In the genomic region with DNA sequence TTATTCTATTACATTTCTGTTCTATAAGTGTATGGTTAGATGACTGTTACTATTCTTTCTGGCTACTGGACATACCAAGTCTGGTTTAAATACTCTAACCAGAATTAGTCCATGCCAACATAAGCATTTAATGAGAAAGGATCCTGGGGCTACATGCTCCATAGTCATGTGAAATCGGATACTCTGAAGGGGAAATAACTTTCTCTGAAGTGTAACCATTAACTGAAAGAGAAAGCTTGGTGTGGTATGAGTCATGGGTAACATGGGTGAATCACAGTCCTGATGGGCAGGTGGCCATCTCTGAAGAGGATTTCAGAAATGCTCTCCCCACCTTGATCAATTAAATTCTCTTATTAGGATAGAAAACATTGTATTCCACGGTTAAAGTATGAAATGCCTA, we compare ENCODE assay signal across 1 cellular context.
A peak's percentile ranks its signal among the peaks of the same experiment; 100 is the strongest.
TF ChIP-seq lines count a peak whose summit lies in the region.

No MANE protein-coding gene starts in this region.

TF ChIP-seq in HEK293, 187 proteins besides CTCF, POLR2A, EP300 and RAD21 (continued from another document and continues in another):
- peak; percentile 84 for TF ChIP-seq HIC1 (tag by site-specific recombination; IDR thresholded peaks at IDR 0.05)
- no peak for TF ChIP-seq ZNF350 (tag by site-specific recombination; IDR thresholded peaks at IDR 0.05)
- TF ChIP-seq ZNF221 (tag by site-specific recombination; IDR thresholded peaks at IDR 0.05; ENCODE audit: borderline replicate concordance), result no peak
- no peak for TF ChIP-seq SCRT2 (tag by site-specific recombination; IDR thresholded peaks at IDR 0.05)
- 0 out of 2 replicates have a peak, but pooled peaks have one; percentile 5 for TF ChIP-seq RBAK (tag by site-specific recombination; IDR thresholded peaks at IDR 0.05)
- TF ChIP-seq ZNF16 (tag by site-specific recombination; IDR thresholded peaks at IDR 0.05; ENCODE audit: low read depth), result no peak
- peak; percentile 59; the same call in 1 of the 2 replicates for TF ChIP-seq ZFP37 (tag by site-specific recombination; IDR thresholded peaks at IDR 0.05)
- no peak for TF ChIP-seq ZNF776 (tag by site-specific recombination; IDR thresholded peaks at IDR 0.05; ENCODE audit: borderline replicate concordance)
- no peak for TF ChIP-seq ZNF423 (tag by site-specific recombination; IDR thresholded peaks at IDR 0.05)
- TF ChIP-seq, protein P1, sequence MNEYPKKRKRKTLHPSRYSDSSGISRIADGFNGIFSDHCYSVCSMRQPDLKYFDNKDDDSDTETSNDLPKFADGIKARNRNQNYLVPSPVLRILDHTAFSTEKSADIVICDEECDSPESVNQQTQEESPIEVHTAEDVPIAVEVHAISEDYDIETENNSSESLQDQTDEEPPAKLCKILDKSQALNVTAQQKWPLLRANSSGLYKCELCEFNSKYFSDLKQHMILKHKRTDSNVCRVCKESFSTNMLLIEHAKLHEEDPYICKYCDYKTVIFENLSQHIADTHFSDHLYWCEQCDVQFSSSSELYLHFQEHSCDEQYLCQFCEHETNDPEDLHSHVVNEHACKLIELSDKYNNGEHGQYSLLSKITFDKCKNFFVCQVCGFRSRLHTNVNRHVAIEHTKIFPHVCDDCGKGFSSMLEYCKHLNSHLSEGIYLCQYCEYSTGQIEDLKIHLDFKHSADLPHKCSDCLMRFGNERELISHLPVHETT (tag by site-specific recombination; IDR thresholded peaks at IDR 0.05), result peak; percentile 49; the same call in 1 of the 2 replicates
- TF ChIP-seq ZNF184 (tag by site-specific recombination; IDR thresholded peaks at IDR 0.05), result peak; percentile 92
- no peak for TF ChIP-seq ZFP69B (tag by site-specific recombination; IDR thresholded peaks at IDR 0.05)
- no peak for TF ChIP-seq ZNF596 (tag by site-specific recombination; IDR thresholded peaks at IDR 0.05)
- TF ChIP-seq ZNF558 (tag by site-specific recombination; IDR thresholded peaks at IDR 0.05), result peak; percentile 82
- TF ChIP-seq ZNF629 (tag by site-specific recombination; IDR thresholded peaks at IDR 0.05), result peak; percentile 78
- TF ChIP-seq IKZF3 (tag by site-specific recombination; IDR thresholded peaks at IDR 0.05), result peak; percentile 82
- TF ChIP-seq ZNF518A (tag by site-specific recombination; conservative IDR thresholded peaks at IDR 0.05; ENCODE audit: low read depth), result 0 out of 2 replicates have a peak, but pooled peaks have one; percentile 31
- no peak for TF ChIP-seq ZNF302 (tag by site-specific recombination; IDR thresholded peaks at IDR 0.05; ENCODE audit: low read depth)
- TF ChIP-seq ZNF513 (tag by site-specific recombination; IDR thresholded peaks at IDR 0.05), result no peak
- peak; percentile 80 for TF ChIP-seq ZNF664 (tag by site-specific recombination; IDR thresholded peaks at IDR 0.05)
- TF ChIP-seq ZNF121 (tag by site-specific recombination; IDR thresholded peaks at IDR 0.05), result no peak
- TF ChIP-seq ZNF311 (tag by site-specific recombination; IDR thresholded peaks at IDR 0.05; ENCODE audit: borderline replicate concordance), result no peak
- TF ChIP-seq KLF10 (tag by site-specific recombination; IDR thresholded peaks at IDR 0.05), result 0 out of 2 replicates have a peak, but pooled peaks have one; percentile 45
- TF ChIP-seq, protein P2, sequence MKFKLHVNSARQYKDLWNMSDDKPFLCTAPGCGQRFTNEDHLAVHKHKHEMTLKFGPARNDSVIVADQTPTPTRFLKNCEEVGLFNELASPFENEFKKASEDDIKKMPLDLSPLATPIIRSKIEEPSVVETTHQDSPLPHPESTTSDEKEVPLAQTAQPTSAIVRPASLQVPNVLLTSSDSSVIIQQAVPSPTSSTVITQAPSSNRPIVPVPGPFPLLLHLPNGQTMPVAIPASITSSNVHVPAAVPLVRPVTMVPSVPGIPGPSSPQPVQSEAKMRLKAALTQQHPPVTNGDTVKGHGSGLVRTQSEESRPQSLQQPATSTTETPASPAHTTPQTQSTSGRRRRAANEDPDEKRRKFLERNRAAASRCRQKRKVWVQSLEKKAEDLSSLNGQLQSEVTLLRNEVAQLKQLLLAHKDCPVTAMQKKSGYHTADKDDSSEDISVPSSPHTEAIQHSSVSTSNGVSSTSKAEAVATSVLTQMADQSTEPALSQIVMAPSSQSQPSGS (tag by site-specific recombination; IDR thresholded peaks at IDR 0.05; ENCODE audit: low read depth), result peak; percentile 18; the same call in 1 of the 2 replicates
- peak; percentile 33; the same call in 1 of the 2 replicates for TF ChIP-seq BCL11A (tag by site-specific recombination; IDR thresholded peaks at IDR 0.05; ENCODE audit: low read depth)
- TF ChIP-seq, protein P3, sequence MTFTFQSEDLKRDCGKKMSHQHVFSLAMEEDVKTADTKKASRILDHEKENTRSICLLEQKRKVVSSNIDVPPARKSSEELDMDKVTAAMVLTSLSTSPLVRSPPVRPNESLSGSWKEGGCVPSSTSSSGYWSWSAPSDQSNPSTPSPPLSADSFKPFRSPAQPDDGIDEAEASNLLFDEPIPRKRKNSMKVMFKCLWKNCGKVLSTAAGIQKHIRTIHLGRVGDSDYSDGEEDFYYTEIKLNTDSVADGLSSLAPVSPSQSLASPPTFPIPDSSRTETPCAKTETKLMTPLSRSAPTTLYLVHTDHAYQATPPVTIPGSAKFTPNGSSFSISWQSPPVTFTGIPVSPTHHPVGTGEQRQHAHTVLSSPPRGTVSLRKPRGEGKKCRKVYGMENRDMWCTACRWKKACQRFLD (tag by site-specific recombination; IDR thresholded peaks at IDR 0.05), result no peak
- TF ChIP-seq, protein P4, sequence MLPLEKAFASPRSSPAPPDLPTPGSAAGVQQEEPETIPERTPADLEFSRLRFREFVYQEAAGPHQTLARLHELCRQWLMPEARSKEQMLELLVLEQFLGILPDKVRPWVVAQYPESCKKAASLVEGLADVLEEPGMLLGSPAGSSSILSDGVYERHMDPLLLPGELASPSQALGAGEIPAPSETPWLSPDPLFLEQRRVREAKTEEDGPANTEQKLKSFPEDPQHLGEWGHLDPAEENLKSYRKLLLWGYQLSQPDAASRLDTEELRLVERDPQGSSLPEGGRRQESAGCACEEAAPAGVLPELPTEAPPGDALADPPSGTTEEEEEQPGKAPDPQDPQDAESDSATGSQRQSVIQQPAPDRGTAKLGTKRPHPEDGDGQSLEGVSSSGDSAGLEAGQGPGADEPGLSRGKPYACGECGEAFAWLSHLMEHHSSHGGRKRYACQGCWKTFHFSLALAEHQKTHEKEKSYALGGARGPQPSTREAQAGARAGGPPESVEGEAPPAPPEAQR (tag by site-specific recombination; IDR thresholded peaks at IDR 0.05), result no peak
- TF ChIP-seq ZBTB8A (tag by site-specific recombination; IDR thresholded peaks at IDR 0.05), result 0 out of 2 replicates have a peak, but pooled peaks have one; percentile 14
- no peak for TF ChIP-seq OVOL3 (tag by site-specific recombination; IDR thresholded peaks at IDR 0.05)
- peak; percentile 65; the same call in 1 of the 2 replicates for TF ChIP-seq ZNF394 (tag by site-specific recombination; IDR thresholded peaks at IDR 0.05; ENCODE audit: borderline replicate concordance)
- peak; percentile 61 for TF ChIP-seq ZNF600 (tag by site-specific recombination; IDR thresholded peaks at IDR 0.05)
- no peak for TF ChIP-seq ZNF404 (tag by site-specific recombination; IDR thresholded peaks at IDR 0.05)
- TF ChIP-seq REST (tag by site-specific recombination; IDR thresholded peaks at IDR 0.05), result no peak
- TF ChIP-seq HOXD13 (CRISPR knock-in tag; IDR thresholded peaks at IDR 0.05; ENCODE audit: borderline replicate concordance), result no peak
- no peak for TF ChIP-seq ZSCAN30 (tag by site-specific recombination; IDR thresholded peaks at IDR 0.05)
- TF ChIP-seq ZBTB20 (tag by site-specific recombination; IDR thresholded peaks at IDR 0.05), result no peak
- no peak for TF ChIP-seq ZNF473 (tag by site-specific recombination; IDR thresholded peaks at IDR 0.05)
- no peak for TF ChIP-seq ZNF211 (tag by site-specific recombination; IDR thresholded peaks at IDR 0.05; ENCODE audit: low read depth)
- peak; percentile 66; the same call in 1 of the 2 replicates for TF ChIP-seq ZNF10 (tag by site-specific recombination; IDR thresholded peaks at IDR 0.05)
- TF ChIP-seq MZF1 (tag by site-specific recombination; IDR thresholded peaks at IDR 0.05; ENCODE audit: borderline replicate concordance), result no peak; the same call in 1 of the 2 replicates
- TF ChIP-seq ZNF76 (tag by site-specific recombination; IDR thresholded peaks at IDR 0.05; ENCODE audit: borderline replicate concordance, low read depth), result no peak
- TF ChIP-seq SETDB1 (IDR thresholded peaks at IDR 0.05; ENCODE audit: insufficient read length, low read length), result no peak
- TF ChIP-seq ZNF2 (tag by site-specific recombination; IDR thresholded peaks at IDR 0.05), result peak; percentile 27; the same call in 1 of the 2 replicates
